Comparison of ENCODE assay signal across 19 cellular contexts in the genomic region with DNA sequence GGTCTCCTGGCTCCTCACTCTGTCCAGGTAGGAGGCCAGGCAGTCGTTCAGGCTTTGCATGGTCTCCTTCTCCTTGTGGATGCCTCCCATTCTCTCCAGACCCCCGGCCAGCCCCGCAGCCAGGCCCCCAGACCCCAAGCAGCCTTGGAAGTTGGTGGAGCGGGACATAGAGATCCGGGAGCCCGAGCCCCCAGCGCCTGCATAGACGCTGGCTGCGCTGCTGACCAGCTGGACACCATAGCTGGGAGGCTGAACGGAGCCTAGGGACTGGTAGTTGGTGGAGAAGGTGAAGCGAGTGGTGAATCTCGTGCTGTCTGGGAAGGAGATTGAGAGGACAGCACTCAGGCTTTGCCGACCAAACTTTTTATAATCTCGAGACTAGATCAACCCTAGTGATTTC. TPM values are rescaled to one million over a fixed set of nuclear protein-coding genes. Genes with fewer than 3 reads are reported as not detected.
"Had no signal": no experiment of that assay in that cellular context is flagged by ENCODE, and none has a peak within 500 bp of the region (broad histone marks: within the 10 kb centered on the region; RNA-seq: fewer than 3 reads in every experiment).

No MANE protein-coding gene starts in this region.

- H3K4me2 ChIP-seq: PC-9 had no signal

- H2AFZ ChIP-seq: PC-9 had no signal

- H3K36me3 ChIP-seq: SJSA1 had no signal

- H3K4me1 ChIP-seq: SJSA1 had no signal

- H3K27ac ChIP-seq: PC-9, SJSA1, SK-N-MC had no signal

- DNase-seq: MM.1S, NCI-H1092 treated with DMSO at 0.1 percent for 48 hours, NCI-H1436, NCI-H187, NCI-H2029, NCI-H2081 treated with DMSO at 0.1 percent for 48 hours, NCI-H2171, NCI-H226, NCI-H446, NCI-H510A, NCI-H524 treated with DMSO at 0.1 percent for 48 hours, NCI-H69, NCI-H774, Right ventricle myocardium superior had no signal

- H3K27me3 ChIP-seq: SJSA1 had no signal

- H3K9me3 ChIP-seq: SJSA1 had no signal

- H3K4me3 ChIP-seq: PC-9, SJSA1, SK-N-MC had no signal

RNA-seq across cellular contexts. Expression of gene FOXI1, which starts 35.9 kb away (rescaled TPM):
- total RNA-seq: HT-29, M059J, PC-9, Right ventricle myocardium superior, SJSA1 had no signal
